ENCODE assay signal across 8 cellular contexts in the genomic region with DNA sequence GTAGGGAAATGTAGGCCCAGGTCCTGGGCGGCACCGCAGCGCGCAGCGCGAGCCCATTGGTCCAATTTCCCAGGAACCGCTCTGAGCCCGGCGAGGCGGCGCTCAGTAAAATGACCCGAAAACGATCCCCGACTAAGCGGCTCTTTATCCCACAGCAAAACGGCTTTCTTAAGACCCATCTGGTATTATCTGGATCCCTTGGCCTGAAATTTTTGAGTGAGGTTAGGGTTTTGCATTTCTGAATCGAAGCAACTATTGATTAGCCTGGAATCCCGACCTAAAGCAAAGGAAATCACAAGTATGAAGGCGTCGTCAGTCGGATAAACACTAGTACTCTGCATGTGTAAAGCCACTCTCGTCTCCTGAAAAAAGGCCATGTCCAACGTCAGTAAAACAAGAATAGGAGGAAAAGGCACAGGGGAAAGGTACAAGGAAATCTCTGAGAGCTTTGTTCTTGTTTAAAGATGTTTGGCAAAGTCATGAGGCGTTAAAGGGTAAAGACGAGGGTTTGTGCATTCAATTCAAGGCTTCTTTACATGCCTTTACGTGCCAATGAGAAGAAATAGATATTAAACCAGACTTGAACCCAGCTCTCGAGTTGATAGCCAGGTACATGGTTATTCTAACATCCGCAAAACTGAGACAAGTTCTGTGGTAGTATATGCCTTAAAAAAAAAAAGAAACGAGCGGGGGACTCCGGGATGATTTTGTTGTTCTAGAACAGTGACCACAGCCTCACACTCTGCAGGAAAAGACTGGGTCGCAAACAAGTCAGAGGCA. TPM values are rescaled to one million over a fixed set of nuclear protein-coding genes. Genes with fewer than 3 reads are reported as not detected.
DNase-seq lines count a peak whose midpoint lies in the region; ATAC-seq and TF ChIP-seq lines count a peak whose summit lies in the region.

No MANE protein-coding gene starts in this region.

- H3K27ac ChIP-seq in CD8-positive, alpha-beta T cell (ENCODE audit: low read depth, low read length) = peak overlapping the region; percentile 78
- H3K27ac ChIP-seq in HL-60 (replicated peaks) (peak overlapping the region; percentile 94), lower lobe of right lung (peak overlapping the region; percentile 98), vagina (peak overlapping the region; percentile 93)

- intact Hi-C loops in CD8-positive, alpha-beta T cell (cut with DNase I, micrococcal nuclease) = loop anchor here (1.0 to 5.0 kb wide), 18 partner anchors 14 to 936 kb away; partner anchors contain the start of genes EFEMP2 (in 2 of the 2), PPP2R5B (in 2 of the 2), AP5B1 (in 1 of the 2) and C11orf68 (in 1 of the 2)
- intact Hi-C loops in lower lobe of right lung (cut with DNase I) (no loop called here), vagina (cut with DNase I) (no loop called here)

- H3K4me3 Mint-ChIP-seq in CD8-positive, alpha-beta T cell = peak overlapping the region; percentile 95

- no peaks in the 10 kb centered on the region for H3K27me3 Mint-ChIP-seq in CD8-positive, alpha-beta T cell (ENCODE audit: low read depth)

- no peaks in the 10 kb centered on the region for H3K9me3 Mint-ChIP-seq in CD8-positive, alpha-beta T cell

- H3K36me3 Mint-ChIP-seq in CD8-positive, alpha-beta T cell = peaks cover 58% of the 10 kb centered on the region

- peaks cover 47% of the 10 kb centered on the region for H3K36me3 ChIP-seq in CD8-positive, alpha-beta T cell (ENCODE audit: insufficient read depth, low read length)
- H3K36me3 ChIP-seq in lower lobe of right lung (peaks cover 49% of the 10 kb centered on the region), vagina (peaks cover 0 to 43% of the 10 kb centered on the region in 2 donors)

- H3K27me3 ChIP-seq in CD8-positive, alpha-beta T cell (ENCODE audit: insufficient read depth, low read length) = no peaks in the 10 kb centered on the region
- no peaks in the 10 kb centered on the region for H3K27me3 ChIP-seq in HL-60 (ENCODE audit: insufficient read depth, poor library complexity, severe bottlenecking)
- H3K27me3 ChIP-seq in lower lobe of right lung (ENCODE audit: low read depth) = no peaks in the 10 kb centered on the region
- no peaks in the 10 kb centered on the region for H3K27me3 ChIP-seq in vagina

- peak in 1 of 2 donors; percentile 2 for TF ChIP-seq POLR2A in vagina (IDR thresholded peaks at IDR 0.05)

- CTCF ChIA-PET in CD8-positive, alpha-beta T cell (lab: Charles Lee) = interaction anchor here (1.0 to 11.1 kb wide), 12 partner anchors 8 to 317 kb away, joined by 3 to 287 read pairs (median 10); partner anchors contain the start of genes AP5B1, BANF1, CCDC85B and CTSW

- peaks cover 57% of the 10 kb centered on the region for H3K4me1 Mint-ChIP-seq in CD8-positive, alpha-beta T cell (ENCODE audit: low read depth)

- H3K27ac Mint-ChIP-seq in CD8-positive, alpha-beta T cell = peak overlapping the region; percentile 96

- no peak for TF ChIP-seq CTCF in CD8-positive, alpha-beta T cell (IDR thresholded peaks at IDR 0.05)
- no peak for TF ChIP-seq CTCF in HL-60 (IDR thresholded peaks at IDR 0.05; ENCODE audit: insufficient read depth, low read length)
- TF ChIP-seq CTCF in astrocyte of the cerebellum (IDR thresholded peaks at IDR 0.05; ENCODE audit: low read depth, low read length, missing control alignments) = no peak
- TF ChIP-seq CTCF in lower lobe of right lung (IDR thresholded peaks at IDR 0.05) = no peak
- TF ChIP-seq CTCF in vagina (IDR thresholded peaks at IDR 0.05) = no peak

- in situ Hi-C loops in astrocyte of the cerebellum (cut with HindIII; ENCODE audit: low sequenced_read_pairs) = no loop called here

- H3K4me1 ChIP-seq in CD8-positive, alpha-beta T cell (ENCODE audit: insufficient read depth, low read length) = peaks cover 49% of the 10 kb centered on the region
- H3K4me1 ChIP-seq in lower lobe of right lung = peaks cover 55% of the 10 kb centered on the region
- H3K4me1 ChIP-seq in vagina = peaks cover 52% of the 10 kb centered on the region

- H3K9me3 ChIP-seq in CD8-positive, alpha-beta T cell (ENCODE audit: low read length) = no peaks in the 10 kb centered on the region
- H3K9me3 ChIP-seq in lower lobe of right lung (no peaks in the 10 kb centered on the region), vagina (no peaks in the 10 kb centered on the region)

- DNase-seq in CD8-positive, alpha-beta T cell = no peak
- no peak for DNase-seq in HL-60 (ENCODE audit: low read depth in 1 of 2, low spot score in 1 of 2)
- DNase-seq in astrocyte of the cerebellum (ENCODE audit: low read depth) = no peak
- DNase-seq in lower lobe of right lung = no peak
- DNase-seq in vagina (ENCODE audit: extremely low spot score in 2 of 2) = no peak

- POLR2A ChIA-PET in CD8-positive, alpha-beta T cell (lab: Charles Lee) = interaction anchor here (0.6 to 7.1 kb wide), 18 partner anchors 13 to 458 kb away, joined by 3 to 178 read pairs (median 6); partner anchors contain the start of genes AP5B1, C11orf68, CCDC85B and CD248

- ATAC-seq in CD8-positive, alpha-beta T cell = no peak
- ATAC-seq in lower lobe of right lung (no peak), GM21423 (IDR thresholded peaks at IDR 0.05; ENCODE audit: unreplicated experiment) (no peak), GM18858 (IDR thresholded peaks at IDR 0.05; ENCODE audit: unreplicated experiment) (no peak), HG03139 (IDR thresholded peaks at IDR 0.05; ENCODE audit: unreplicated experiment) (no peak)

- H3K4me3 ChIP-seq in CD8-positive, alpha-beta T cell (ENCODE audit: low read depth, low read length) = peak overlapping the region; percentile 65
- H3K4me3 ChIP-seq in HL-60 (replicated peaks; ENCODE audit: insufficient read depth, low read length) (peak overlapping the region; percentile 91), astrocyte of the cerebellum (ENCODE audit: low read depth, low read length) (peak overlapping the region; percentile 96), lower lobe of right lung (peak overlapping the region; percentile 92), vagina (peak overlapping the region; percentile 95 to 100)

RNA-seq across cellular contexts. Expression of gene CFL1, which starts 0.6 kb away (rescaled TPM):
- 100 to 1,000 TPM; 329 to 337 TPM for total RNA-seq in CD8-positive, alpha-beta T cell
- 647 TPM for total RNA-seq in lower lobe of right lung
- 589 TPM for total RNA-seq in vagina

RNA-seq across cellular contexts. Expression of gene MUS81, which starts 1.7 kb away (rescaled TPM):
- total RNA-seq in CD8-positive, alpha-beta T cell = 10 to 100 TPM; 29.6 to 31.6 TPM
- 52.8 TPM for total RNA-seq in lower lobe of right lung
- 48.9 TPM for total RNA-seq in vagina

RNA-seq across cellular contexts. Expression of gene EFEMP2, which starts 14.1 kb away (rescaled TPM):
- 1 to 10 TPM; 3.8 to 5.1 TPM for total RNA-seq in CD8-positive, alpha-beta T cell
- total RNA-seq in lower lobe of right lung (53.9 TPM), vagina (57.9 TPM)

RNA-seq across cellular contexts. Expression of gene CTSW, which starts 21.1 kb away (rescaled TPM):
- 100 to 1,000 TPM; 193 to 200 TPM for total RNA-seq in CD8-positive, alpha-beta T cell
- total RNA-seq in lower lobe of right lung (20.6 TPM), vagina (0.74 TPM)

RNA-seq across cellular contexts. Expression of gene SNX32, which starts 24.8 kb away (rescaled TPM):
- total RNA-seq in CD8-positive, alpha-beta T cell = under 1 TPM; 0.52 to 0.69 TPM
- total RNA-seq in lower lobe of right lung (0.47 TPM), vagina (1.5 TPM)

Comparison
In these comparisons a context has a peak if more than half of its experiments do, and no peak if none do; other contexts are left out.
1. intact Hi-C loops: an anchor here in CD8-positive, alpha-beta T cell (1.0 to 5.0 kb wide); none called in lower lobe of right lung and vagina.